ENCODE assay signal across 8 cellular contexts in the genomic region with DNA sequence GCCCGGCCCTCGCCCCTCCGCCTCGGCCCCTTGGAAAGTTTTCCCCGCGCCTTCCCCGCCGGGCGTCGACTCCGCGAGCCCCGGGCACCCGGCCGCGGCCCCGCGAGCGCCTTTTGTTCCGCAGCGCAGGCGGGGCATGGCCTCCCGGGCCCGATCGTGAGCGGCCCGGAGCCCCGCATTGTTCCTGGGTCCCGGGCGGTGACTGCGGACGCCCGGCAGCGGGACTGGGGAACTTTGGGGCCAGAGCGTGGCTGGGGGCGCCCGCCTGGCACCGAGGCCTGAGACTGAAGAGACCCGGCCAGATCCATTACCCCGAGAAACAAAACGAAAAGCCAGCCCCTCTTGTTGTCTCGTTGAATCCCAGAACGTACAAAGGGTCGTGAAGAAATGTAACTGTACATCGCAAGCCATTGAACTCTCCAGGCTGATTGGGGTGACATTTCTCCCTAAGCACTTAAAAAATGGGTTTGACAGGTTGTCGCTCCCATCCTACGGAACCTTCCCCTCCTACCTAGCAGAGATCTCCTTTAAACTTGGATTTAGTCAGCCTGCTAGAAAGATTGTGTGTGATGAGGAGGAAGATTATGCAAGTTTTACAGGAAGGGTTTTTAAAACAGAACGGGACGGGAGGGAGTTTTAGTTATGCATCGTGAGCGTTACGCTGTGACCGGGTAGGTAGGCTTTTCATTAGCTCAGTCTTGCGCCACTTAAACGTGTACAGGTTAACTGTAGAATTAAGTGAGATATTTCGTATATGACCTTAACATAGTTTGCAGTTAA. TPM values are rescaled to one million over a fixed set of nuclear protein-coding genes. Genes with fewer than 3 reads are reported as not detected.
DNase-seq lines count a peak whose midpoint lies in the region; ATAC-seq and TF ChIP-seq lines count a peak whose summit lies in the region.

No MANE protein-coding gene starts in this region.

- H3K27ac ChIP-seq in HCT116 (ENCODE audit: low read depth, low read length) (peak overlapping the region; percentile 82), neutrophil (peak overlapping the region; percentile 97)

- H4K20me1 ChIP-seq in HCT116 (ENCODE audit: insufficient read depth) = no peaks in the 10 kb centered on the region

- no peak for DNase-seq in activated T-cell treated with anti-CD3 and anti-CD28 coated beads, Interleukin-2, amount 50 U/mL, for 24 hours
- DNase-seq in activated T-cell treated with anti-CD3 and anti-CD28 coated beads, Interleukin-2, amount 50 U/mL, for 1 hour = no peak
- no peak for DNase-seq in HCT116 (ENCODE audit: low read depth, low spot score)
- DNase-seq in LoVo (ENCODE audit: low spot score) = peak; percentile 10
- DNase-seq in activated CD4-positive, alpha-beta T cell treated with anti-CD3 and anti-CD28 coated beads, Interleukin-2, amount 50 U/mL, for 1 hour = peak; percentile 30
- peak; percentile 48 for DNase-seq in fibroblast of mammary gland (ENCODE audit: low read depth)
- no peak for DNase-seq in occipital lobe (lab: John Stamatoyannopoulos, UW)

- H3K36me3 ChIP-seq in HCT116 (ENCODE audit: control insufficient read depth in 1 of 2, insufficient read depth in 2 of 2, low read length in 2 of 2) = no peaks in the 10 kb centered on the region
- no peaks in the 10 kb centered on the region for H3K36me3 ChIP-seq in neutrophil

- H3K27me3 ChIP-seq in HCT116 (ENCODE audit: insufficient read depth, low read length) = no peaks in the 10 kb centered on the region
- H3K27me3 ChIP-seq in neutrophil = no peaks in the 10 kb centered on the region

- intact Hi-C loops in HCT116 (cut with micrococcal nuclease) = no loop called here

- H3K9ac ChIP-seq in HCT116 (ENCODE audit: low read length) = peak overlapping the region; percentile 72

- TF ChIP-seq RAD21 in HCT116 (IDR thresholded peaks at IDR 0.05; ENCODE audit: low read depth) = no peak

- H3K27me3 Mint-ChIP-seq in activated T-cell treated with anti-CD3 and anti-CD28 coated beads, Interleukin-2, amount 50 U/mL, for 24 hours = no peaks in the 10 kb centered on the region

- H3K27ac Mint-ChIP-seq in activated T-cell treated with anti-CD3 and anti-CD28 coated beads, Interleukin-2, amount 50 U/mL, for 24 hours = peak overlapping the region; percentile 93

- peaks cover 65% of the 10 kb centered on the region for H3K4me1 Mint-ChIP-seq in activated T-cell treated with anti-CD3 and anti-CD28 coated beads, Interleukin-2, amount 50 U/mL, for 24 hours (ENCODE audit: low read depth)

- H3K9me3 ChIP-seq in HCT116 (ENCODE audit: control insufficient read depth in 1 of 2, insufficient read depth in 1 of 2, low read depth in 1 of 2, low read length in 2 of 2) (no peaks in the 10 kb centered on the region), neutrophil (no peaks in the 10 kb centered on the region)

- RAD21 ChIA-PET in HCT116 (lab: Charles Lee; ENCODE audit: low non-redundant PET in 1 of 2, low total read pairs in 2 of 2, uncharacterized antibody in 2 of 2, unreplicated experiment in 2 of 2) = no interaction called here

- no peaks in the 10 kb centered on the region for H3K9me2 ChIP-seq in HCT116 (ENCODE audit: insufficient read depth)

- H3K4me1 ChIP-seq in HCT116 (ENCODE audit: control insufficient read depth in 1 of 2, insufficient read depth in 2 of 2, low read length in 2 of 2) = peaks cover 0 to 12% of the 10 kb centered on the region in 2 experiments; a peak in 2 of 4 replicates
- H3K4me1 ChIP-seq in neutrophil (ENCODE audit: control insufficient read depth in 1 of 2, insufficient read depth in 1 of 2, low read depth in 1 of 2, low read length in 1 of 2) = peaks cover 75 to 76% of the 10 kb centered on the region in 2 experiments

- H3K9me3 Mint-ChIP-seq in activated T-cell treated with anti-CD3 and anti-CD28 coated beads, Interleukin-2, amount 50 U/mL, for 24 hours = no peaks in the 10 kb centered on the region

- peaks cover 22% of the 10 kb centered on the region for H3K36me3 Mint-ChIP-seq in activated T-cell treated with anti-CD3 and anti-CD28 coated beads, Interleukin-2, amount 50 U/mL, for 24 hours (ENCODE audit: low read depth)

- TF ChIP-seq CTCF in HCT116 (IDR thresholded peaks at IDR 0.05 in 2 of 3, conservative IDR thresholded peaks at IDR 0.05 in 1 of 3; ENCODE audit: borderline replicate concordance in 1 of 3, insufficient read depth in 1 of 3, low read depth in 2 of 3, low read length in 2 of 3) (no peak), fibroblast of mammary gland (conservative IDR thresholded peaks at IDR 0.05; ENCODE audit: control insufficient read depth, insufficient read depth, low read depth, low read length) (no peak), neutrophil (IDR thresholded peaks at IDR 0.05) (no peak)

- peak overlapping the region; percentile 89 for H3K4me3 Mint-ChIP-seq in activated T-cell treated with anti-CD3 and anti-CD28 coated beads, Interleukin-2, amount 50 U/mL, for 24 hours

- peak; percentile 28 for ATAC-seq in HCT116

- H2AFZ ChIP-seq in HCT116 (ENCODE audit: low read depth, low read length, poor library complexity, severe bottlenecking) = no peak overlapping the region

- CTCF ChIA-PET in HCT116 (lab: Charles Lee) = no interaction called here

- H3K4me3 ChIP-seq in HCT116 (replicated peaks in 1 of 2; ENCODE audit: low read depth in 1 of 2, low read length in 2 of 2) = peak overlapping the region; percentile 70 to 72
- peak overlapping the region; percentile 77 for H3K4me3 ChIP-seq in fibroblast of mammary gland (ENCODE audit: control insufficient read depth, low read depth, low read length)
- peak overlapping the region; percentile 79 to 83 for H3K4me3 ChIP-seq in neutrophil (ENCODE audit: low read depth in 1 of 2, low read length in 1 of 2)

- peak overlapping the region; percentile 86 for H3K4me2 ChIP-seq in HCT116 (ENCODE audit: low read length)

- BruUV-seq in HCT116 (replicated peaks; lab: Mats Ljungman, UMichigan) = no TSS peak

- H3K79me2 ChIP-seq in HCT116 (ENCODE audit: insufficient read depth, low read length) = peaks cover 37% of the 10 kb centered on the region

- no peak for TF ChIP-seq POLR2A in HCT116 (IDR thresholded peaks at IDR 0.05; ENCODE audit: borderline replicate concordance, extremely low read depth, insufficient read depth, insufficient read length)

- POLR2A ChIA-PET in HCT116 (lab: Charles Lee) = no interaction called here

TF ChIP-seq in HCT116, 20 proteins besides CTCF, POLR2A, EP300 and RAD21:
- TF ChIP-seq ZFX (IDR thresholded peaks at IDR 0.05) = peak; percentile 52
- TF ChIP-seq, protein P1, sequence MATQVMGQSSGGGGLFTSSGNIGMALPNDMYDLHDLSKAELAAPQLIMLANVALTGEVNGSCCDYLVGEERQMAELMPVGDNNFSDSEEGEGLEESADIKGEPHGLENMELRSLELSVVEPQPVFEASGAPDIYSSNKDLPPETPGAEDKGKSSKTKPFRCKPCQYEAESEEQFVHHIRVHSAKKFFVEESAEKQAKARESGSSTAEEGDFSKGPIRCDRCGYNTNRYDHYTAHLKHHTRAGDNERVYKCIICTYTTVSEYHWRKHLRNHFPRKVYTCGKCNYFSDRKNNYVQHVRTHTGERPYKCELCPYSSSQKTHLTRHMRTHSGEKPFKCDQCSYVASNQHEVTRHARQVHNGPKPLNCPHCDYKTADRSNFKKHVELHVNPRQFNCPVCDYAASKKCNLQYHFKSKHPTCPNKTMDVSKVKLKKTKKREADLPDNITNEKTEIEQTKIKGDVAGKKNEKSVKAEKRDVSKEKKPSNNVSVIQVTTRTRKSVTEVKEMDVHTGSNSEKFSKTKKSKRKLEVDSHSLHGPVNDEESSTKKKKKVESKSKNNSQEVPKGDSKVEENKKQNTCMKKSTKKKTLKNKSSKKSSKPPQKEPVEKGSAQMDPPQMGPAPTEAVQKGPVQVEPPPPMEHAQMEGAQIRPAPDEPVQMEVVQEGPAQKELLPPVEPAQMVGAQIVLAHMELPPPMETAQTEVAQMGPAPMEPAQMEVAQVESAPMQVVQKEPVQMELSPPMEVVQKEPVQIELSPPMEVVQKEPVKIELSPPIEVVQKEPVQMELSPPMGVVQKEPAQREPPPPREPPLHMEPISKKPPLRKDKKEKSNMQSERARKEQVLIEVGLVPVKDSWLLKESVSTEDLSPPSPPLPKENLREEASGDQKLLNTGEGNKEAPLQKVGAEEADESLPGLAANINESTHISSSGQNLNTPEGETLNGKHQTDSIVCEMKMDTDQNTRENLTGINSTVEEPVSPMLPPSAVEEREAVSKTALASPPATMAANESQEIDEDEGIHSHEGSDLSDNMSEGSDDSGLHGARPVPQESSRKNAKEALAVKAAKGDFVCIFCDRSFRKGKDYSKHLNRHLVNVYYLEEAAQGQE (IDR thresholded peaks at IDR 0.05; ENCODE audit: low read depth) = no peak

RNA-seq across cellular contexts. Expression of a gene that starts 0.8 kb away (rescaled TPM):
- total RNA-seq in HCT116 (2021; ENCODE audit: unreplicated experiment) (41.4 TPM), occipital lobe (215 TPM)
- polyA plus RNA-seq in HCT116 (2012) = 12.2 and 16.5 TPM in 2 replicates

RNA-seq across cellular contexts. Expression of a gene that starts 52.2 kb away (rescaled TPM):
- total RNA-seq in HCT116 (2021; ENCODE audit: unreplicated experiment) (not detected), occipital lobe (3.1 TPM)
- polyA plus RNA-seq in HCT116 (2012) = 0.07 and 0.09 TPM in 2 replicates

Comparison
In these comparisons a context has a peak if more than half of its experiments do, and no peak if none do; other contexts are left out.
1. DNase-seq: peak in LoVo (single experiment), activated CD4-positive, alpha-beta T cell treated with anti-CD3 and anti-CD28 coated beads, Interleukin-2, amount 50 U/mL, for 1 hour (single experiment) and fibroblast of mammary gland (single experiment); none in activated T-cell treated with anti-CD3 and anti-CD28 coated beads, Interleukin-2, amount 50 U/mL, for 24 hours (single experiment), activated T-cell treated with anti-CD3 and anti-CD28 coated beads, Interleukin-2, amount 50 U/mL, for 1 hour (single experiment), HCT116 (single experiment) and occipital lobe (single experiment).
2. Peak in every context shown above with its lines, with median percentiles within 50 percentile points of each other: H3K4me3 ChIP-seq.